ENCODE assay signal across 12 cellular contexts in the genomic region with DNA sequence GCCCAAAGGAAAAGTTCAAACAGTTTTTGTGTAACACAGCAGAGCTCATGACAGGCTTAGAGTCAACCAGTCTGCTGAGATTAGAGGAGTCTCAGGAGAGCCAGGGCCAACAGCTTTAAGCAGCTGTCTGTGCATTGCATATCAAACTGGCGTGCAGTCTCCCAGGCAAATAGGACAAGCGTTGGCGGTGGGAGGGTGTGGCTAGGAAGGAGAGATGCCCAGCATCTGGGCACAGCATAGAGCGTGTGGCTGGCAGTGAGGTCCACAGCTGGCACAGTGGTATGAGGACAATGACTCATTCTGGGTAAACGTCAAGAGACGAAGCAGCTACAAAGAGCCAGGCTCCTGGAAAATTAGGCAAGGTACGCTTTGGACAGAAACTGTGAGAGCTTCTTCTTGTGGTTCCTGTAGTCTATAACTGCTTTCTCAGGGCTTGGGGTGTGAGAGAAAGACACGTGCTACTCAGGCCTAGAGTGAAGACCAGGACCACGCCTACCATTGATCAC. TPM values are rescaled to one million over a fixed set of nuclear protein-coding genes. Genes with fewer than 3 reads are reported as not detected.
DNase-seq lines count a peak whose midpoint lies in the region; ATAC-seq, FAIRE-seq and TF ChIP-seq lines count a peak whose summit lies in the region.
"Had no signal": no experiment of that assay in that cellular context is flagged by ENCODE, and none has a peak within 500 bp of the region (broad histone marks: within the 10 kb centered on the region; RNA-seq: fewer than 3 reads in every experiment).

No MANE protein-coding gene starts in this region.

- H3K27ac ChIP-seq in A549 (no peak overlapping the region), right atrium auricular region (peak overlapping the region; percentile 16 to 48)
- H3K27ac ChIP-seq: HL-60, parathyroid adenoma, SK-N-MC had no signal

- FAIRE-seq in A549 (lab: Jason Lieb, UNC) (no peak), HTR-8/SVneo (lab: Jason Lieb, UNC) (no peak)

- H3K4me3 ChIP-seq in A549 (no peak overlapping the region), right atrium auricular region (no peak overlapping the region)
- H3K4me3 ChIP-seq: SK-N-MC had no signal

- H3K27me3 Mint-ChIP-seq in activated T-helper 2 cell treated with anti-CD3 and anti-CD28 coated beads, Interferon-gamma antibody, Interleukin-2, Interleukin-4, amounts not matched to agents 10 μg/mL and 5 μg/mL and 100 μg/mL, durations not matched to agents 14 hours and 24 hours and 36 hours (ENCODE audit: low read depth), result no peaks in the 10 kb centered on the region
- H3K27me3 Mint-ChIP-seq: stimulated activated naive B cell treated with anti-CD40 and anti-IgM and Interleukin-4, amounts not matched to agents 10 μg/mL and 1 μg/mL and 100 μg/mL, for 72 hours had no signal

- peaks cover 18% of the 10 kb centered on the region for H3K4me1 Mint-ChIP-seq in activated T-helper 2 cell treated with anti-CD3 and anti-CD28 coated beads, Interferon-gamma antibody, Interleukin-2, Interleukin-4, amounts not matched to agents 10 μg/mL and 5 μg/mL and 100 μg/mL, durations not matched to agents 14 hours and 24 hours and 36 hours (ENCODE audit: low read depth)
- H3K4me1 Mint-ChIP-seq: stimulated activated naive B cell treated with anti-CD40 and anti-IgM and Interleukin-4, amounts not matched to agents 10 μg/mL and 1 μg/mL and 100 μg/mL, for 72 hours had no signal

- DNase-seq in A549 (ENCODE audit: low read depth in 1 of 2, low spot score in 1 of 2), result no peak
- DNase-seq in GM04503 (ENCODE audit: low read depth), result peak; percentile 11
- no peak for DNase-seq in activated T-helper 2 cell treated with anti-CD3 and anti-CD28 coated beads, Interferon-gamma antibody, Interleukin-2, Interleukin-4, amounts not matched to agents 10 μg/mL and 5 μg/mL and 100 μg/mL, durations not matched to agents 14 hours and 24 hours and 36 hours (ENCODE audit: low spot score)
- DNase-seq in right atrium auricular region (ENCODE audit: low spot score), result no peak
- DNase-seq in DMS153 treated with DMSO at 0.1 percent for 48 hours (lab: John Stamatoyannopoulos, UW; ENCODE audit: unreplicated experiment), result no peak
- no peak for DNase-seq in HTR-8/SVneo (ENCODE audit: insufficient read length, low spot score)
- DNase-seq: stimulated activated naive B cell treated with anti-CD40 and anti-IgM and Interleukin-4, amounts not matched to agents 10 μg/mL and 1 μg/mL and 100 μg/mL, for 72 hours had no signal

- TF ChIP-seq RAD21 in A549 (conservative IDR thresholded peaks at IDR 0.05 in 1 of 2, IDR thresholded peaks at IDR 0.05 in 1 of 2), result no peak

- WGBS in A549 (ENCODE audit: missing lambda C conversion rate), result 21% methylated on average over 9 of the region's 9 CpGs

- H3K9me3 ChIP-seq in A549, result peaks cover 5% of the 10 kb centered on the region; the same call in 2 of the 3 replicates
- peaks cover 5 to 12% of the 10 kb centered on the region in 2 donors for H3K9me3 ChIP-seq in right atrium auricular region

- TF ChIP-seq EP300 in A549 (IDR thresholded peaks at IDR 0.05), result no peak

- TF ChIP-seq CTCF in A549 (IDR thresholded peaks at IDR 0.05) (no peak), right atrium auricular region (IDR thresholded peaks at IDR 0.05) (no peak)

- peaks cover 27% of the 10 kb centered on the region for H3K9me3 Mint-ChIP-seq in activated T-helper 2 cell treated with anti-CD3 and anti-CD28 coated beads, Interferon-gamma antibody, Interleukin-2, Interleukin-4, amounts not matched to agents 10 μg/mL and 5 μg/mL and 100 μg/mL, durations not matched to agents 14 hours and 24 hours and 36 hours

- H3K27ac Mint-ChIP-seq in activated T-helper 2 cell treated with anti-CD3 and anti-CD28 coated beads, Interferon-gamma antibody, Interleukin-2, Interleukin-4, amounts not matched to agents 10 μg/mL and 5 μg/mL and 100 μg/mL, durations not matched to agents 14 hours and 24 hours and 36 hours, result peak overlapping the region; percentile 39
- H3K27ac Mint-ChIP-seq: stimulated activated naive B cell treated with anti-CD40 and anti-IgM and Interleukin-4, amounts not matched to agents 10 μg/mL and 1 μg/mL and 100 μg/mL, for 72 hours had no signal

- CTCF ChIA-PET in A549 (lab: Yijun Ruan, JAX), result interaction anchor here (0.9 to 1.6 kb wide), 5 partner anchors 12 to 42 kb away, joined by 3 to 6 read pairs (median 4); no protein-coding TSS in a partner anchor

- H3K36me3 Mint-ChIP-seq in activated T-helper 2 cell treated with anti-CD3 and anti-CD28 coated beads, Interferon-gamma antibody, Interleukin-2, Interleukin-4, amounts not matched to agents 10 μg/mL and 5 μg/mL and 100 μg/mL, durations not matched to agents 14 hours and 24 hours and 36 hours (ENCODE audit: low read depth), result peaks cover 98% of the 10 kb centered on the region

- TF ChIP-seq POLR2A in A549 (IDR thresholded peaks at IDR 0.05; ENCODE audit: low read length), result no peak

- ATAC-seq in A549 (peak; percentile 59 to 72; a peak in 4 of 6 replicates), GM18517 (IDR thresholded peaks at IDR 0.05; ENCODE audit: unreplicated experiment) (no peak), HG03139 (IDR thresholded peaks at IDR 0.05; ENCODE audit: unreplicated experiment) (no peak)
- ATAC-seq: stimulated activated naive B cell treated with anti-CD40 and anti-IgM and Interleukin-4, amounts not matched to agents 10 μg/mL and 1 μg/mL and 100 μg/mL, for 72 hours had no signal

- POLR2A ChIA-PET in A549 (lab: Yijun Ruan, JAX), result no interaction called here

- intact Hi-C loops in activated T-helper 2 cell treated with anti-CD3 and anti-CD28 coated beads, Interferon-gamma antibody, Interleukin-2, Interleukin-4, amounts not matched to agents 10 μg/mL and 5 μg/mL and 100 μg/mL, durations not matched to agents 14 hours and 24 hours and 36 hours (cut with micrococcal nuclease), result no loop called here

- H3K4me2 ChIP-seq in A549, result peak overlapping the region; percentile 13; the same call in 1 of the 3 replicates

- peaks cover 3% of the 10 kb centered on the region; the same call in 1 of the 3 replicates for H3K4me1 ChIP-seq in A549
- peaks cover 0 to 21% of the 10 kb centered on the region in 2 donors for H3K4me1 ChIP-seq in right atrium auricular region
- H3K4me1 ChIP-seq: parathyroid adenoma had no signal

- no peaks in the 10 kb centered on the region for H3K36me3 ChIP-seq in right atrium auricular region

- H3K4me3 Mint-ChIP-seq in activated T-helper 2 cell treated with anti-CD3 and anti-CD28 coated beads, Interferon-gamma antibody, Interleukin-2, Interleukin-4, amounts not matched to agents 10 μg/mL and 5 μg/mL and 100 μg/mL, durations not matched to agents 14 hours and 24 hours and 36 hours (ENCODE audit: low read depth), result no peak overlapping the region
- H3K4me3 Mint-ChIP-seq: stimulated activated naive B cell treated with anti-CD40 and anti-IgM and Interleukin-4, amounts not matched to agents 10 μg/mL and 1 μg/mL and 100 μg/mL, for 72 hours had no signal

- H3K27me3 ChIP-seq in right atrium auricular region, result no peaks in the 10 kb centered on the region

TF ChIP-seq in A549, 52 proteins besides CTCF, POLR2A, EP300 and RAD21 (continues in another document):
- TF ChIP-seq ZSCAN20 (CRISPR knock-in tag; IDR thresholded peaks at IDR 0.05) (no peak), CBX8 (IDR thresholded peaks at IDR 0.05) (no peak), ESRRA (IDR thresholded peaks at IDR 0.05; ENCODE audit: borderline replicate concordance, low read length) (no peak), CHD4 (IDR thresholded peaks at IDR 0.05; ENCODE audit: borderline replicate concordance) (no peak), JUNB (IDR thresholded peaks at IDR 0.05) (no peak), NR3C1 (IDR thresholded peaks at IDR 0.05) (no peak), KDM1A (IDR thresholded peaks at IDR 0.05; ENCODE audit: low read depth) (no peak), RNF2 (IDR thresholded peaks at IDR 0.05; ENCODE audit: borderline replicate concordance, low read depth) (no peak), EHF (CRISPR knock-in tag; IDR thresholded peaks at IDR 0.05) (no peak)
- TF ChIP-seq, protein P1, sequence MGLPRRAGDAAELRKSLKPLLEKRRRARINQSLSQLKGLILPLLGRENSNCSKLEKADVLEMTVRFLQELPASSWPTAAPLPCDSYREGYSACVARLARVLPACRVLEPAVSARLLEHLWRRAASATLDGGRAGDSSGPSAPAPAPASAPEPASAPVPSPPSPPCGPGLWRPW (IDR thresholded peaks at IDR 0.05), result no peak
- TF ChIP-seq, protein P2, sequence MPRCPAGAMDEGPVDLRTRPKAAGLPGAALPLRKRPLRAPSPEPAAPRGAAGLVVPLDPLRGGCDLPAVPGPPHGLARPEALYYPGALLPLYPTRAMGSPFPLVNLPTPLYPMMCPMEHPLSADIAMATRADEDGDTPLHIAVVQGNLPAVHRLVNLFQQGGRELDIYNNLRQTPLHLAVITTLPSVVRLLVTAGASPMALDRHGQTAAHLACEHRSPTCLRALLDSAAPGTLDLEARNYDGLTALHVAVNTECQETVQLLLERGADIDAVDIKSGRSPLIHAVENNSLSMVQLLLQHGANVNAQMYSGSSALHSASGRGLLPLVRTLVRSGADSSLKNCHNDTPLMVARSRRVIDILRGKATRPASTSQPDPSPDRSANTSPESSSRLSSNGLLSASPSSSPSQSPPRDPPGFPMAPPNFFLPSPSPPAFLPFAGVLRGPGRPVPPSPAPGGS (IDR thresholded peaks at IDR 0.05), result no peak

RNA-seq across cellular contexts. Expression of a gene that starts 14.8 kb away (rescaled TPM):
- polyA plus RNA-seq in A549 (2011; rRNA removed), result 0.04 TPM in 1 of 2 replicates, not detected in the other
- 0.03 and 0.05 TPM in 2 replicates for polyA plus RNA-seq in A549 (2012; cell fraction: cytosol; rRNA removed)
- polyA plus RNA-seq in A549 (2012; cell fraction: nucleus; rRNA removed), result 0.50 and 0.70 TPM in 2 replicates
- polyA plus RNA-seq in A549 (2017; fragmentation: RNase III; extraction: RNeasy Plus Mini Kit Qiagen cat#74134 plus additional on column Dnase treatment), result 0.08 to 0.10 TPM (median 0.09 TPM) in 3 replicates
- not detected in 2 replicates for polyA minus RNA-seq in A549 (2011; rRNA and poly(A)+ RNA removed)
- total RNA-seq in activated T-helper 2 cell treated with anti-CD3 and anti-CD28 coated beads, Interferon-gamma antibody, Interleukin-2, Interleukin-4, amounts not matched to agents 10 μg/mL and 5 μg/mL and 100 μg/mL, durations not matched to agents 14 hours and 24 hours and 36 hours, result 231 and 234 TPM in 2 replicates
- 1 to 10 TPM in 1 of 2 donors, under 1 TPM in 1; 0.86 to 1.4 TPM for total RNA-seq in right atrium auricular region

RNA-seq across cellular contexts. Expression of a gene that starts 58.6 kb away (rescaled TPM):
- polyA plus RNA-seq in A549 (2011; rRNA removed) (2.3 and 2.7 TPM in 2 replicates), A549 (2017; fragmentation: RNase III; extraction: RNeasy Plus Mini Kit Qiagen cat#74134 plus additional on column Dnase treatment) (1.1 to 1.9 TPM (median 1.8 TPM) in 3 replicates)
- polyA plus RNA-seq in A549 (2012; cell fraction: cytosol; rRNA removed), result 0.52 and 0.53 TPM in 2 replicates
- polyA plus RNA-seq in A549 (2012; cell fraction: nucleus; rRNA removed), result 3.0 and 4.8 TPM in 2 replicates
- polyA minus RNA-seq in A549 (2011; rRNA and poly(A)+ RNA removed), result 2.1 and 3.3 TPM in 2 replicates
- 17.2 and 21.8 TPM in 2 replicates for total RNA-seq in activated T-helper 2 cell treated with anti-CD3 and anti-CD28 coated beads, Interferon-gamma antibody, Interleukin-2, Interleukin-4, amounts not matched to agents 10 μg/mL and 5 μg/mL and 100 μg/mL, durations not matched to agents 14 hours and 24 hours and 36 hours
- total RNA-seq in right atrium auricular region, result 1 to 10 TPM; 3.0 to 3.1 TPM

Comparison
In these comparisons a context has a peak if more than half of its experiments do, and no peak if none do; other contexts are left out.
1. ATAC-seq: peak in A549 (2 of 2); none in GM18517 (single experiment) and HG03139 (single experiment).
2. H3K27ac ChIP-seq: peak in right atrium auricular region (2 of 2); none in A549 (0 of 2).
3. RNA of a gene that starts 14.8 kb away (total RNA-seq): 231 to 234 TPM in activated T-helper 2 cell treated with anti-CD3 and anti-CD28 coated beads, Interferon-gamma antibody, Interleukin-2, Interleukin-4, amounts not matched to agents 10 μg/mL and 5 μg/mL and 100 μg/mL, durations not matched to agents 14 hours and 24 hours and 36 hours; 0.86 to 1.4 TPM in right atrium auricular region; every median in the first group is over 10 times any median in the second.